ENCODE assay signal across 17 cellular contexts in genomic region chr19:30084390-30084819, GRCh38.
"Had no signal": no experiment of that assay in that cellular context is flagged by ENCODE, and none has a peak within 500 bp of the region (broad histone marks: within the 10 kb centered on the region; RNA-seq: fewer than 3 reads in every experiment).

No MANE protein-coding gene starts in this region.

- H3K27ac ChIP-seq: ascending aorta, pancreas had no signal

- H3K27me3 ChIP-seq: ascending aorta, pancreas, thyroid gland had no signal

- H3K4me1 ChIP-seq: ascending aorta had no signal

- H3K36me3 ChIP-seq: ascending aorta, pancreas, thyroid gland had no signal

- H3K4me3 ChIP-seq: ascending aorta, pancreas, thyroid gland had no signal

- H3K9me3 ChIP-seq: ascending aorta, pancreas, thyroid gland had no signal

- DNase-seq: activated CD4-positive, alpha-beta T cell treated with anti-CD3 and anti-CD28 coated beads, Interleukin-2, amount 10 ng/mL, durations not matched to agents 7 days and 5 days; activated CD8-positive, alpha-beta memory T cell treated with anti-CD3 and anti-CD28 coated beads, Interleukin-2, amount 50 U/mL, for 4 hours; activated effector memory CD4-positive, alpha-beta T cell treated with Interleukin-2 at 50 U/mL for 16 hours; activated T-cell treated with anti-CD3 and anti-CD28 coated beads, Interleukin-2, amount 50 U/mL, for 4 hours; cortex of kidney; erythroblast; foreskin melanocyte; mesendoderm; stimulated activated CD8-positive, alpha-beta memory T cell treated with anti-CD3 and anti-CD28 coated beads, Interleukin-4, amount 100 ng/mL, for 48 hours; stimulated activated naive CD4-positive, alpha-beta T cell; T-cell; T-helper 9 cell had no signal

- ATAC-seq: activated CD4-positive, CD25-positive, alpha-beta regulatory T cell treated with anti-CD3 and anti-CD28 coated beads, Interleukin-2, amount 50 U/mL, for 24 hours; activated T-cell treated with anti-CD3 and anti-CD28 coated beads, Interleukin-2, amount 50 U/mL, for 4 hours; naive thymus-derived CD8-positive, alpha-beta T cell; T-cell had no signal
